1 cellular context compared by ENCODE assay signal in the genomic region with DNA sequence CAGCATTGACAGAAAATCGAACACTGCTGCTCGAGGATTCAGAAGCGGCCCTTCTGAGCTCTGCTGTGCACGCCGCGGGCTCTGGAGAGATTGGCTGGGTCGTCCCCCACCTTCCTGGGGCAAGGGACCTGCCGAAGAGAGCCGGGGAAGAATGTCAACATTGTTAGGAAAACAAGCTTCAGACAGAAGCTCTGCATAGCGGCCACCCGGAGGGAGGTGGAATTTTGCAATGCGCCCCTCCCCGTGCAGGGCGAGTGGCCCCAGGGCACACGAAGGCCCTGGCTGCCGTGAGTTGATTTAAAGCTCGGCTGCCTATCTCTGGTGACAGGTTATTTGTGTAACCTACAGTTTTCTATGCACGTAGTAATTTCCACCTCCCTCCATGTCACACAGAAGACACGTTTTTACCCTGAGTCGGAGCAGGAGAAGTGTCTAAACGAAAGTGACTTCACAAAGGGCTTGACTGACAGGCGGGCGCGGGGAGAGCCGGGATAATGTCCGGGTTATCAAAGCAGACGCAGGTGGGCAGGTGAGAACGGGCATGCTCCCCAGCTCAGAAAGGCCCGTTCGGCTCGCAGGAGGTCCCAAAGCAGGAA.
A peak's percentile ranks its signal among the peaks of the same experiment; 100 is the strongest.
TF ChIP-seq lines count a peak whose summit lies in the region.

No MANE protein-coding gene starts in this region.

TF ChIP-seq in HepG2, 621 proteins besides CTCF, POLR2A, EP300 and RAD21 (continued from another document):
- TF ChIP-seq ZBTB43 (CRISPR knock-in tag; conservative IDR thresholded peaks at IDR 0.05) (0 out of 2 replicates have a peak, but pooled peaks have one; percentile 22), NR1H2 (CRISPR knock-in tag; IDR thresholded peaks at IDR 0.05; ENCODE audit: borderline replicate concordance, low read depth) (no peak), SIX4 (CRISPR knock-in tag; IDR thresholded peaks at IDR 0.05) (no peak), TRIM24 (CRISPR knock-in tag; IDR thresholded peaks at IDR 0.05) (no peak), MEIS2 (CRISPR knock-in tag; IDR thresholded peaks at IDR 0.05) (peak; percentile 68), CEBPB (IDR thresholded peaks at IDR 0.05; ENCODE audit: borderline replicate concordance, low read depth, low read length) (peak; percentile 76)
- TF ChIP-seq, protein P1, sequence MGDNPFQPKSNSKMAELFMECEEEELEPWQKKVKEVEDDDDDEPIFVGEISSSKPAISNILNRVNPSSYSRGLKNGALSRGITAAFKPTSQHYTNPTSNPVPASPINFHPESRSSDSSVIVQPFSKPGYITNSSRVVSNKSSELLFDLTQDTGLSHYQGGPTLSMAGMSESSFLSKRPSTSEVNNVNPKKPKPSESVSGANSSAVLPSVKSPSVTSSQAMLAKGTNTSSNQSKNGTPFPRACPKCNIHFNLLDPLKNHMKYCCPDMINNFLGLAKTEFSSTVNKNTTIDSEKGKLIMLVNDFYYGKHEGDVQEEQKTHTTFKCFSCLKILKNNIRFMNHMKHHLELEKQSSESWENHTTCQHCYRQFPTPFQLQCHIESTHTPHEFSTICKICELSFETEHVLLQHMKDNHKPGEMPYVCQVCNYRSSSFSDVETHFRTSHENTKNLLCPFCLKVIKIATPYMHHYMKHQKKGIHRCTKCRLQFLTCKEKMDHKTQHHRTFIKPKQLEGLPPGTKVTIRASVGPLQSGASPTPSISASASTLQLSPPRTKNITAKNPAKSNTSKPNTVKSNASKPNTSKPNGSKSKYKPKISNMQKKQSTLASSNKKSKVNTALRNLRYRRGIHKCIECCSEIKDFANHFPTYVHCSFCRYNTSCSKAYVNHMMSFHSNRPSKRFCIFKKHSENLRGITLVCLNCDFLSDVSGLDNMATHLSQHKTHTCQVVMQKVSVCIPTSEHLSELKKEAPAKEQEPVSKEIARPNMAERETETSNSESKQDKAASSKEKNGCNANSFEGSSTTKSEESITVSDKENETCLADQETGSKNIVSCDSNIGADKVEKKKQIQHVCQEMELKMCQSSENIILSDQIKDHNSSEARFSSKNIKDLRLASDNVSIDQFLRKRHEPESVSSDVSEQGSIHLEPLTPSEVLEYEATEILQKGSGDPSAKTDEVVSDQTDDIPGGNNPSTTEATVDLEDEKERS (CRISPR knock-in tag; IDR thresholded peaks at IDR 0.05), result peak; percentile 79
